ENCODE assay signal across 20 cellular contexts in genomic region chr2:216463148-216463547, GRCh38.
"Had no signal": no experiment of that assay in that cellular context is flagged by ENCODE, and none has a peak within 500 bp of the region (broad histone marks: within the 10 kb centered on the region; RNA-seq: fewer than 3 reads in every experiment).

No MANE protein-coding gene starts in this region.

- ATAC-seq: effector memory CD8-positive, alpha-beta T cell; gastroesophageal sphincter; left lung; stimulated activated naive B cell treated with anti-CD40 and anti-IgM and Interleukin-4, amounts not matched to agents 10 μg/mL and 1 μg/mL and 100 μg/mL, for 72 hours; stimulated activated naive CD8-positive, alpha-beta T cell treated with anti-CD3 and anti-CD28 coated beads, Interleukin-15, amount 100 ng/mL, for 72 hours had no signal

- H3K4me3 ChIP-seq: esophagus squamous epithelium, gastroesophageal sphincter, left lung, lung, sigmoid colon, skin epidermis, testis, transverse colon had no signal

- H3K9me3 ChIP-seq: esophagus squamous epithelium, gastroesophageal sphincter, left lung, neutrophil, sigmoid colon, testis, transverse colon had no signal

- H3K27ac Mint-ChIP-seq: stimulated activated naive B cell treated with anti-CD40 and anti-IgM and Interleukin-4, amounts not matched to agents 10 μg/mL and 1 μg/mL and 100 μg/mL, for 72 hours had no signal

- H3K27me3 Mint-ChIP-seq: effector memory CD8-positive, alpha-beta T cell; naive B cell; stimulated activated naive B cell treated with anti-CD40 and anti-IgM and Interleukin-4, amounts not matched to agents 10 μg/mL and 1 μg/mL and 100 μg/mL, for 72 hours; stimulated activated naive CD8-positive, alpha-beta T cell treated with anti-CD3 and anti-CD28 coated beads, Interleukin-15, amount 100 ng/mL, for 72 hours had no signal

- H3K27me3 ChIP-seq: esophagus squamous epithelium, gastroesophageal sphincter, left lung, neutrophil, sigmoid colon, testis, transverse colon had no signal

- H3K4me1 Mint-ChIP-seq: naive B cell; stimulated activated naive B cell treated with anti-CD40 and anti-IgM and Interleukin-4, amounts not matched to agents 10 μg/mL and 1 μg/mL and 100 μg/mL, for 72 hours had no signal

- H3K27ac ChIP-seq: epithelial cell of prostate, esophagus squamous epithelium, gastroesophageal sphincter, left lung, neutrophil, sigmoid colon, skin epidermis, testis, transverse colon had no signal

- FAIRE-seq: keratinocyte had no signal

- H3K9me3 Mint-ChIP-seq: naive B cell; stimulated activated naive CD8-positive, alpha-beta T cell treated with anti-CD3 and anti-CD28 coated beads, Interleukin-15, amount 100 ng/mL, for 72 hours had no signal

- H3K4me1 ChIP-seq: esophagus squamous epithelium, gastroesophageal sphincter, left lung, sigmoid colon, testis, transverse colon had no signal

- DNase-seq: effector memory CD8-positive, alpha-beta T cell; esophagus squamous epithelium; foreskin fibroblast; glutamatergic neuron; left lung; mesendoderm; naive B cell; sigmoid colon; stimulated activated CD4-positive, alpha-beta T cell treated with anti-CD3 and anti-CD28 coated beads, Interleukin-2, amount 100 ng/mL, for 24 hours; stimulated activated CD4-positive, alpha-beta T cell treated with anti-CD3 and anti-CD28 coated beads, Interleukin-4, amount 100 ng/mL, for 4 hours; stimulated activated naive B cell treated with anti-CD40 and anti-IgM and Interleukin-4, amounts not matched to agents 10 μg/mL and 1 μg/mL and 100 μg/mL, for 72 hours; stimulated activated naive CD8-positive, alpha-beta T cell treated with anti-CD3 and anti-CD28 coated beads, Interleukin-15, amount 100 ng/mL, for 72 hours; testis; transverse colon had no signal

- H3K4me3 Mint-ChIP-seq: effector memory CD8-positive, alpha-beta T cell; naive B cell; stimulated activated naive B cell treated with anti-CD40 and anti-IgM and Interleukin-4, amounts not matched to agents 10 μg/mL and 1 μg/mL and 100 μg/mL, for 72 hours; stimulated activated naive CD8-positive, alpha-beta T cell treated with anti-CD3 and anti-CD28 coated beads, Interleukin-15, amount 100 ng/mL, for 72 hours had no signal

- H3K36me3 ChIP-seq: transverse colon had no signal
